ENCODE assay signal across 21 cellular contexts in genomic region chr3:60246361-60246760, GRCh38.
"Had no signal": no experiment of that assay in that cellular context is flagged by ENCODE, and none has a peak within 500 bp of the region (broad histone marks: within the 10 kb centered on the region; RNA-seq: fewer than 3 reads in every experiment).

No MANE protein-coding gene starts in this region.

- H3K27ac ChIP-seq: hepatocyte, pancreas, suprapubic skin, thyroid gland, upper lobe of left lung, uterus had no signal

- DNase-seq: dermis blood vessel endothelial cell; endodermal cell; erythroblast; foreskin melanocyte; head of caudate nucleus; kidney; left colon; mesendoderm; naive B cell; occipital lobe; pancreas; right cardiac atrium; stimulated activated CD4-positive, alpha-beta T cell treated with anti-CD3 and anti-CD28 coated beads, Interleukin-4, amount 100 ng/mL, for 1 hour; stimulated activated CD8-positive, alpha-beta memory T cell treated with anti-CD3 and anti-CD28 coated beads, Interleukin-4, amount 100 ng/mL, for 48 hours; stimulated activated naive CD8-positive, alpha-beta T cell treated with anti-CD3 and anti-CD28 coated beads, Interleukin-15, Interleukin-2, amounts not matched to agents 100 U/mL and 50 U/mL, for 24 hours; upper lobe of left lung; uterus had no signal

- H3K36me3 ChIP-seq: pancreas, suprapubic skin, thyroid gland, upper lobe of left lung, uterus had no signal

- ATAC-seq: left colon; pancreas; right cardiac atrium; stimulated activated effector memory CD8-positive, alpha-beta T cell treated with anti-CD3 and anti-CD28 coated beads, Interleukin-12 subunit alpha, Interleukin-12 subunit beta, amount 100 ng/mL, for 72 hours; stimulated activated naive CD8-positive, alpha-beta T cell treated with anti-CD3 and anti-CD28 coated beads, Interleukin-15, Interleukin-2, amounts not matched to agents 100 U/mL and 50 U/mL, for 24 hours had no signal

- H3K4me1 ChIP-seq: pancreas, suprapubic skin, thyroid gland, upper lobe of left lung, uterus had no signal

- H3K9me3 ChIP-seq: pancreas, suprapubic skin, thyroid gland, upper lobe of left lung, uterus had no signal

- H3K27me3 ChIP-seq: hepatocyte, pancreas, suprapubic skin, thyroid gland, upper lobe of left lung, uterus had no signal

- H3K4me2 ChIP-seq: hepatocyte had no signal

- H3K79me2 ChIP-seq: hepatocyte had no signal

- H3K4me3 ChIP-seq: hepatocyte, pancreas, suprapubic skin, thyroid gland, upper lobe of left lung, uterus had no signal

- H2AFZ ChIP-seq: hepatocyte had no signal
